9 cellular contexts compared by ENCODE assay signal in genomic region chr16:4402439-4403132, GRCh38. TPM values are rescaled to one million over a fixed set of nuclear protein-coding genes. Genes with fewer than 3 reads are reported as not detected.
DNase-seq lines count a peak whose midpoint lies in the region; ATAC-seq and TF ChIP-seq lines count a peak whose summit lies in the region.
"Had no signal": no experiment of that assay in that cellular context is flagged by ENCODE, and none has a peak within 500 bp of the region (broad histone marks: within the 10 kb centered on the region; RNA-seq: fewer than 3 reads in every experiment).

No MANE protein-coding gene starts in this region.

- H3K79me2 ChIP-seq in PC-9 (ENCODE audit: low read depth) = no peaks in the 10 kb centered on the region

- H3K9me3 ChIP-seq in PC-9 (ENCODE audit: insufficient read depth, low read depth) = no peaks in the 10 kb centered on the region

- DNase-seq in DMS53 treated with DMSO at 0.1 percent for 48 hours (lab: John Stamatoyannopoulos, UW; ENCODE audit: unreplicated experiment) (peak; percentile 34), HuH-7.5 (ENCODE audit: low spot score) (peak; percentile 94), PC-9 (peak in 1 of 2 experiments; percentile 87), fibroblast of gingiva (ENCODE audit: low read depth) (peak; percentile 64), substantia nigra (lab: John Stamatoyannopoulos, UW) (peak in 48 of 49 donors; percentile 24 to 90 (median 67))
- DNase-seq in activated T-cell treated with anti-CD3 and anti-CD28 coated beads, Interleukin-2, amount 50 U/mL, for 4 hours = peak; percentile 72

- H4K20me1 ChIP-seq in PC-9 (ENCODE audit: insufficient read depth) = no peaks in the 10 kb centered on the region

- H3K9me2 ChIP-seq in PC-9 (ENCODE audit: insufficient read depth) = no peaks in the 10 kb centered on the region

- CTCF ChIA-PET in PC-9 (lab: Charles Lee) = interaction anchor here (0.5 to 2.8 kb wide), 17 partner anchors 10 to 471 kb away, joined by 3 to 18 read pairs (median 6); partner anchors contain the start of gene PAM16

- peak; percentile 84 to 89 for ATAC-seq in activated T-cell treated with anti-CD3 and anti-CD28 coated beads, Interleukin-2, amount 50 U/mL, for 4 hours
- ATAC-seq in HG03469 (IDR thresholded peaks at IDR 0.05; ENCODE audit: unreplicated experiment) = no peak

- no peaks in the 10 kb centered on the region for H3K4me1 Mint-ChIP-seq in activated T-cell treated with anti-CD3 and anti-CD28 coated beads, Interleukin-2, amount 50 U/mL, for 4 hours (ENCODE audit: low read depth)
- H3K4me1 Mint-ChIP-seq in nephron = peaks cover 8% of the 10 kb centered on the region

- peaks cover 19% of the 10 kb centered on the region for H3K36me3 Mint-ChIP-seq in activated T-cell treated with anti-CD3 and anti-CD28 coated beads, Interleukin-2, amount 50 U/mL, for 4 hours (ENCODE audit: insufficient read depth)
- peaks cover 5% of the 10 kb centered on the region for H3K36me3 Mint-ChIP-seq in nephron (ENCODE audit: low read depth)

- no peaks in the 10 kb centered on the region for H3K36me3 ChIP-seq in PC-9 (ENCODE audit: low read depth)

- TF ChIP-seq CTCF in PC-9 (conservative IDR thresholded peaks at IDR 0.05) (peak; percentile 93), nephron (IDR thresholded peaks at IDR 0.05; ENCODE audit: unreplicated experiment in 3 of 3) (peak; percentile 91 to 96 (median 94))

- H3K27me3 ChIP-seq in PC-9 (ENCODE audit: insufficient read depth, low read depth) = no peaks in the 10 kb centered on the region

- H3K4me3 ChIP-seq in PC-9 = no peak overlapping the region

- no peaks in the 10 kb centered on the region for H3K9me3 Mint-ChIP-seq in activated T-cell treated with anti-CD3 and anti-CD28 coated beads, Interleukin-2, amount 50 U/mL, for 4 hours
- H3K9me3 Mint-ChIP-seq in nephron = no peaks in the 10 kb centered on the region

- H3K27ac Mint-ChIP-seq in nephron = no peak overlapping the region

- POLR2A ChIA-PET in PC-9 (lab: Charles Lee; ENCODE audit: unreplicated experiment) = interaction anchor here (0.5 to 0.6 kb wide), 2 partner anchors 10 to 446 kb away, joined by 6 to 16 read pairs; no protein-coding TSS in a partner anchor

- H3K4me1 ChIP-seq in PC-9 (replicated peaks; ENCODE audit: insufficient read depth) = peaks cover 4% of the 10 kb centered on the region; the same call in 1 of the 2 replicates

- no TSS peak for BruUV-seq in PC-9 (replicated peaks; lab: Mats Ljungman, UMichigan)

- H3F3A ChIP-seq in PC-9 (ENCODE audit: insufficient read depth, low read depth) = no peaks in the 10 kb centered on the region

- H3K27me3 Mint-ChIP-seq in activated T-cell treated with anti-CD3 and anti-CD28 coated beads, Interleukin-2, amount 50 U/mL, for 4 hours (ENCODE audit: low read depth) = no peaks in the 10 kb centered on the region
- H3K27me3 Mint-ChIP-seq in nephron (ENCODE audit: low read depth) = no peaks in the 10 kb centered on the region

- no peak overlapping the region for H3K27ac ChIP-seq in PC-9
- peak overlapping the region; percentile 30 for H3K27ac ChIP-seq in substantia nigra (ENCODE audit: low read depth, low read length, poor library complexity, severe bottlenecking)

- H3K4me3 Mint-ChIP-seq in activated T-cell treated with anti-CD3 and anti-CD28 coated beads, Interleukin-2, amount 50 U/mL, for 4 hours = no peak overlapping the region
- peak overlapping the region in 2 of 3 experiments; percentile 5 to 43 for H3K4me3 Mint-ChIP-seq in nephron

- no peak overlapping the region for H2AFZ ChIP-seq in PC-9

- intact Hi-C loops in PC-9 (cut with micrococcal nuclease; ENCODE audit: unreplicated experiment) = loop anchor here (1.0 to 5.0 kb wide), 5 partner anchors 43 to 710 kb away; no protein-coding TSS in a partner anchor

- H3K4me2 ChIP-seq in PC-9 = peak overlapping the region; percentile 56

RNA-seq across cellular contexts. Expression of gene CORO7, which starts 13.8 kb away (rescaled TPM):
- 42.1 and 55.4 TPM in 2 replicates for total RNA-seq in PC-9 (2021)
- 10 to 100 TPM; 75.8 to 79.9 (median 76.4) TPM for total RNA-seq in activated T-cell treated with anti-CD3 and anti-CD28 coated beads, Interleukin-2, amount 50 U/mL, for 4 hours

RNA-seq across cellular contexts. Expression of gene DNAJA3, which starts 23.1 kb away (rescaled TPM):
- total RNA-seq in PC-9 (2021) = 58.9 and 66.5 TPM in 2 replicates
- 100 to 1,000 TPM; 108 to 124 (median 123) TPM for total RNA-seq in activated T-cell treated with anti-CD3 and anti-CD28 coated beads, Interleukin-2, amount 50 U/mL, for 4 hours

RNA-seq across cellular contexts. Expression of gene VASN, which starts 30.9 kb away (rescaled TPM):
- total RNA-seq in PC-9 (2021) = 45.3 and 49.8 TPM in 2 replicates
- total RNA-seq in activated T-cell treated with anti-CD3 and anti-CD28 coated beads, Interleukin-2, amount 50 U/mL, for 4 hours = under 1 TPM; 0.30 to 0.46 (median 0.34) TPM
- total RNA-seq: T-helper 1 cell treated with Interleukin-12 subunit alpha and Interleukin-12 subunit beta and Interleukin-4 antibody, amounts not matched to agents 30 ng/mL and 1 ng/mL, for 36 hours had no signal

RNA-seq across cellular contexts. Expression of gene PAM16, which starts 51.5 kb away (rescaled TPM):
- total RNA-seq in PC-9 (2021) = 95.9 and 110 TPM in 2 replicates
- 100 to 1,000 TPM; 112 to 131 (median 125) TPM for total RNA-seq in activated T-cell treated with anti-CD3 and anti-CD28 coated beads, Interleukin-2, amount 50 U/mL, for 4 hours

Comparison
In these comparisons a context has a peak if more than half of its experiments do, and no peak if none do; other contexts are left out.
1. RNA of gene VASN, which starts 30.9 kb away (total RNA-seq): 45.3 to 49.8 TPM in PC-9; 0.30 to 0.46 TPM in activated T-cell treated with anti-CD3 and anti-CD28 coated beads, Interleukin-2, amount 50 U/mL, for 4 hours; every median in the first group is over 10 times any median in the second.